In genomic region chr21:44301093-44301492, GRCh38 we compare ENCODE assay signal across 1 cellular context.
TF ChIP-seq lines count a peak whose summit lies in the region.

No MANE protein-coding gene starts in this region.

TF ChIP-seq in HCT116, 20 proteins besides CTCF, POLR2A, EP300 and RAD21 (continued from another document):
- TF ChIP-seq, protein P1, sequence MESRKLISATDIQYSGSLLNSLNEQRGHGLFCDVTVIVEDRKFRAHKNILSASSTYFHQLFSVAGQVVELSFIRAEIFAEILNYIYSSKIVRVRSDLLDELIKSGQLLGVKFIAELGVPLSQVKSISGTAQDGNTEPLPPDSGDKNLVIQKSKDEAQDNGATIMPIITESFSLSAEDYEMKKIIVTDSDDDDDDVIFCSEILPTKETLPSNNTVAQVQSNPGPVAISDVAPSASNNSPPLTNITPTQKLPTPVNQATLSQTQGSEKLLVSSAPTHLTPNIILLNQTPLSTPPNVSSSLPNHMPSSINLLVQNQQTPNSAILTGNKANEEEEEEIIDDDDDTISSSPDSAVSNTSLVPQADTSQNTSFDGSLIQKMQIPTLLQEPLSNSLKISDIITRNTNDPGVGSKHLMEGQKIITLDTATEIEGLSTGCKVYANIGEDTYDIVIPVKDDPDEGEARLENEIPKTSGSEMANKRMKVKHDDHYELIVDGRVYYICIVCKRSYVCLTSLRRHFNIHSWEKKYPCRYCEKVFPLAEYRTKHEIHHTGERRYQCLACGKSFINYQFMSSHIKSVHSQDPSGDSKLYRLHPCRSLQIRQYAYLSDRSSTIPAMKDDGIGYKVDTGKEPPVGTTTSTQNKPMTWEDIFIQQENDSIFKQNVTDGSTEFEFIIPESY (IDR thresholded peaks at IDR 0.05; ENCODE audit: extremely low read depth, insufficient replicate concordance, low read length): no peak
- TF ChIP-seq ZNF274 (IDR thresholded peaks at IDR 0.05; ENCODE audit: low read depth, low read length): no peak
